9 cellular contexts compared by ENCODE assay signal in the genomic region with DNA sequence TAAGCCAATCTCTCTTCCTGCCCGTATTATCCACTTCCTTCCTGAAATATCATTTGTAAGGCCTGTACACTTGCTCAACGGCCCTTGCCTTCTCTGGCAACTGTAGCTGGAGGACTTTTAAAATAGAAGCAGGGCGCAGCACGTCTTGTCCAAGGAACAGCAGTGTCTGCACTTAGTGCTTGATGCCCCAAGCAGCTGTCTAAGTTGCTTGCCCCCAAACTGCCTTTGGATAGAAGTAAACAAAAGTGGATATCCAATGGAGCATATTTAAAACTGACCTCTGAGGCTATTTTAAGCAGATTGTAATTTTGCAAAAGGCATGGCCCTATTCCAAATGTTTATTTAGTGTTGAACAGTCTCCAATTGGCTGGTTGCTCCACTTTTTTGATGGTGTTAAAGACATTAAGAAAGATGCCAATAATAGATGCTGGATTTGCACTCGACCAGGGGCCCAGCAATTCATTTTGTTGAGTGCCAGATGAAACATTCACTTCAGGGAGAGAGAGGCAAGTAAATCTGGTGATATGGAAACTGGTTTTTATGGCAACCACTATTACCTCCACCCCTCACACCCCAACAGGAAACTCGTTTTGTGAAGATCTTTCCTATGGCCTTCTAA.
DNase-seq lines count a peak whose midpoint lies in the region; ATAC-seq, FAIRE-seq and TF ChIP-seq lines count a peak whose summit lies in the region.
"Had no signal": no experiment of that assay in that cellular context is flagged by ENCODE, and none has a peak within 500 bp of the region (broad histone marks: within the 10 kb centered on the region; RNA-seq: fewer than 3 reads in every experiment).

No MANE protein-coding gene starts in this region.

- TF ChIP-seq CTCF in body of pancreas (IDR thresholded peaks at IDR 0.05), result no peak
- TF ChIP-seq CTCF in lower lobe of right lung (IDR thresholded peaks at IDR 0.05), result no peak
- no peak for TF ChIP-seq CTCF in upper lobe of left lung (IDR thresholded peaks at IDR 0.05)
- TF ChIP-seq CTCF in HFFc6 (IDR thresholded peaks at IDR 0.05), result no peak

- peak in 2 of 4 donors; percentile 62 to 73 for TF ChIP-seq EP300 in upper lobe of left lung (IDR thresholded peaks at IDR 0.05)

- intact Hi-C loops in body of pancreas (cut with DNase I), result no loop called here
- intact Hi-C loops in lower lobe of right lung (cut with DNase I), result no loop called here

- no peaks in the 10 kb centered on the region for H3K27me3 Mint-ChIP-seq in HFFc6 (ENCODE audit: insufficient read depth)
- no peaks in the 10 kb centered on the region for H3K27me3 Mint-ChIP-seq in T-helper 17 cell

- no peaks in the 10 kb centered on the region for H3K27me3 ChIP-seq in body of pancreas
- no peaks in the 10 kb centered on the region for H3K27me3 ChIP-seq in lower lobe of right lung (ENCODE audit: low read depth)
- H3K27me3 ChIP-seq in upper lobe of left lung, result no peaks in the 10 kb centered on the region

- H3K9me3 Mint-ChIP-seq in HFFc6, result no peaks in the 10 kb centered on the region
- H3K9me3 Mint-ChIP-seq: memory B cell had no signal

- peak; percentile 38 for DNase-seq in NCI-H146 (lab: John Stamatoyannopoulos, UW)
- peak in 3 of 4 donors; percentile 32 to 66 (median 37) for DNase-seq in body of pancreas
- DNase-seq in lower lobe of right lung, result peak; percentile 69
- peak in 1 of 2 donors; percentile 84 for DNase-seq in upper lobe of left lung
- DNase-seq in HFFc6, result no peak
- DNase-seq in T-helper 17 cell, result no peak
- DNase-seq in HTR-8/SVneo (ENCODE audit: insufficient read length, low spot score), result no peak
- DNase-seq: T-helper 1 cell had no signal

- no peak for TF ChIP-seq POLR2A in body of pancreas (IDR thresholded peaks at IDR 0.05)
- TF ChIP-seq POLR2A in upper lobe of left lung (IDR thresholded peaks at IDR 0.05), result no peak

- H3K27ac ChIP-seq in body of pancreas (peak overlapping the region in 1 of 4 donors; percentile 13), lower lobe of right lung (peak overlapping the region; percentile 47), upper lobe of left lung (peak overlapping the region; percentile 20 to 62 (median 51))

- FAIRE-seq in HTR-8/SVneo (lab: Jason Lieb, UNC), result no peak

- no peaks in the 10 kb centered on the region for H3K9me3 ChIP-seq in body of pancreas
- H3K9me3 ChIP-seq in lower lobe of right lung, result no peaks in the 10 kb centered on the region
- no peaks in the 10 kb centered on the region for H3K9me3 ChIP-seq in upper lobe of left lung
- no peaks in the 10 kb centered on the region for H3K9me3 ChIP-seq in T-helper 17 cell (ENCODE audit: control insufficient read depth, low read length, poor library complexity, severe bottlenecking)

- no peaks in the 10 kb centered on the region for H3K36me3 Mint-ChIP-seq in HFFc6 (ENCODE audit: low read depth)
- peaks cover 2% of the 10 kb centered on the region for H3K36me3 Mint-ChIP-seq in T-helper 17 cell (ENCODE audit: low read depth)

- H3K4me3 ChIP-seq in body of pancreas, result no peak overlapping the region
- no peak overlapping the region for H3K4me3 ChIP-seq in lower lobe of right lung
- H3K4me3 ChIP-seq in upper lobe of left lung, result no peak overlapping the region

- H3K36me3 ChIP-seq in body of pancreas (replicated peaks in 1 of 2; ENCODE audit: insufficient read depth in 1 of 2, low read depth in 2 of 2) (no peaks in the 10 kb centered on the region), lower lobe of right lung (no peaks in the 10 kb centered on the region), upper lobe of left lung (no peaks in the 10 kb centered on the region)

- H3K4me1 ChIP-seq in body of pancreas (peaks cover 12% of the 10 kb centered on the region), lower lobe of right lung (peaks cover 56% of the 10 kb centered on the region), upper lobe of left lung (peaks cover 25 to 45% (median 38%) of the 10 kb centered on the region in 4 donors)

- no peak overlapping the region for H3K27ac Mint-ChIP-seq in HFFc6
- no peak overlapping the region for H3K27ac Mint-ChIP-seq in T-helper 17 cell
- H3K27ac Mint-ChIP-seq: memory B cell had no signal

- no peak overlapping the region for H3K4me3 Mint-ChIP-seq in HFFc6
- no peak overlapping the region for H3K4me3 Mint-ChIP-seq in T-helper 17 cell
- H3K4me3 Mint-ChIP-seq: memory B cell had no signal

- ATAC-seq in body of pancreas, result peak; percentile 35
- peak; percentile 88 to 91 for ATAC-seq in lower lobe of right lung
- peak; percentile 81 to 90 for ATAC-seq in upper lobe of left lung (ENCODE audit: low FRiP score in 2 of 2)
- no peak for ATAC-seq in T-helper 17 cell

- H3K4me1 Mint-ChIP-seq in HFFc6 (ENCODE audit: low read depth) (peaks cover 40% of the 10 kb centered on the region), T-helper 17 cell (peaks cover 4% of the 10 kb centered on the region)
- H3K4me1 Mint-ChIP-seq: memory B cell had no signal

- 30 to 32% methylated on average over 6 of the region's 6 CpGs for WGBS in body of pancreas, 2 donors
- 5% methylated on average over 6 of the region's 6 CpGs for WGBS in upper lobe of left lung, 2 donors

Comparison
In these comparisons a context has a peak if more than half of its experiments do, and no peak if none do; other contexts are left out.
1. DNase-seq: peak in NCI-H146 (single experiment), body of pancreas (3 of 4) and lower lobe of right lung (single experiment); none in HFFc6 (single experiment), T-helper 17 cell (0 of 3) and HTR-8/SVneo (single experiment).